ENCODE assay signal across 9 cellular contexts in genomic region chr19:17757125-17757524, GRCh38.
DNase-seq lines count a peak whose midpoint lies in the region; ATAC-seq and TF ChIP-seq lines count a peak whose summit lies in the region.
"Had no signal": no experiment of that assay in that cellular context is flagged by ENCODE, and none has a peak within 500 bp of the region (broad histone marks: within the 10 kb centered on the region; RNA-seq: fewer than 3 reads in every experiment).

No MANE protein-coding gene starts in this region.

- H3K27me3 ChIP-seq in muscle layer of colon (ENCODE audit: control insufficient read depth in 1 of 2, insufficient read depth in 2 of 2, low read length in 2 of 2): no peaks in the 10 kb centered on the region

- peak overlapping the region; percentile 3 for H3K27ac ChIP-seq in muscle layer of colon (ENCODE audit: low read depth, low read length)

- peak; percentile 21 for DNase-seq in COR-L47 (lab: John Stamatoyannopoulos, UW)
- peak; percentile 80 for DNase-seq in NCI-H2171 (lab: John Stamatoyannopoulos, UW)
- DNase-seq in choroid plexus epithelial cell (ENCODE audit: low read depth): peak; percentile 76
- DNase-seq: activated CD4-positive, alpha-beta memory T cell treated with anti-CD3 and anti-CD28 coated beads for 36 hours had no signal

- no peaks in the 10 kb centered on the region for H3K36me3 ChIP-seq in muscle layer of colon (ENCODE audit: insufficient read depth, low read length)

- no peak overlapping the region for H3K9ac ChIP-seq in muscle layer of colon (ENCODE audit: low read length)

- ATAC-seq in HG02981 (IDR thresholded peaks at IDR 0.05; ENCODE audit: unreplicated experiment) (no peak), HG02763 (IDR thresholded peaks at IDR 0.05; ENCODE audit: unreplicated experiment) (no peak), HG03135 (IDR thresholded peaks at IDR 0.05; ENCODE audit: unreplicated experiment) (no peak), GM19463 (IDR thresholded peaks at IDR 0.05; ENCODE audit: unreplicated experiment) (no peak)

- H3K4me3 ChIP-seq in choroid plexus epithelial cell (ENCODE audit: low read depth, low read length) (no peak overlapping the region), muscle layer of colon (ENCODE audit: low read depth in 1 of 2, low read length in 2 of 2) (no peak overlapping the region)

- H3K4me1 ChIP-seq in muscle layer of colon (ENCODE audit: insufficient read depth, low read length): peaks cover 7% of the 10 kb centered on the region

- TF ChIP-seq CTCF in choroid plexus epithelial cell (conservative IDR thresholded peaks at IDR 0.05; ENCODE audit: low read depth, low read length): no peak

- no peaks in the 10 kb centered on the region for H3K9me3 ChIP-seq in muscle layer of colon (ENCODE audit: low read length)

Comparison
In these comparisons a context has a peak if more than half of its experiments do, and no peak if none do; other contexts are left out.
1. DNase-seq: peak in every context shown above with its lines; median percentile 80 in NCI-H2171; 76 in choroid plexus epithelial cell; 21 in COR-L47.